ENCODE assay signal across 23 cellular contexts in genomic region chr19:5150331-5150901, GRCh38.
DNase-seq lines count a peak whose midpoint lies in the region; ATAC-seq and TF ChIP-seq lines count a peak whose summit lies in the region.
"Had no signal": no experiment of that assay in that cellular context is flagged by ENCODE, and none has a peak within 500 bp of the region (broad histone marks: within the 10 kb centered on the region; RNA-seq: fewer than 3 reads in every experiment).

No MANE protein-coding gene starts in this region.

- DNase-seq in activated effector memory CD4-positive, alpha-beta T cell treated with anti-CD3 and anti-CD28 coated beads, Interleukin-2, amount 50 U/mL, for 16 hours: peak; percentile 46
- no peak for DNase-seq in activated effector memory CD4-positive, alpha-beta T cell treated with Interleukin-2 at 50 U/mL for 16 hours
- DNase-seq in WERI-Rb-1: no peak
- peak; percentile 1 for DNase-seq in thoracic aorta (ENCODE audit: low spot score)
- no peak for DNase-seq in stomach
- no peak for DNase-seq in esophagus muscularis mucosa (ENCODE audit: extremely low spot score)
- DNase-seq: activated CD4-positive, alpha-beta T cell treated with anti-CD3 and anti-CD28 coated beads, Interleukin-2, amount 10 ng/mL, durations not matched to agents 7 days and 5 days; activated naive CD8-positive, alpha-beta T cell treated with anti-CD3 and anti-CD28 coated beads, Interleukin-2, amount 50 U/mL, for 24 hours; brain microvascular endothelial cell; CD4-positive, CD25-positive, alpha-beta regulatory T cell; mammary epithelial cell; MM.1S; NCI-H2029; NCI-H526 treated with DMSO at 0.1 percent for 48 hours; SIG-M5; stimulated activated naive CD4-positive, alpha-beta T cell; SW 1271; T1000 had no signal

- WGBS in stomach, 5 donors: 84 to 91% (median 87%) methylated on average over 19 to 26 of the region's 26 CpGs
- WGBS in esophagus muscularis mucosa: 88% methylated on average over 15 of the region's 26 CpGs

- H3K27ac ChIP-seq in WERI-Rb-1: peak overlapping the region; percentile 67
- no peak overlapping the region for H3K27ac ChIP-seq in thoracic aorta
- H3K27ac ChIP-seq in stomach: no peak overlapping the region
- H3K27ac ChIP-seq in esophagus muscularis mucosa (replicated peaks in 1 of 4): no peak overlapping the region
- H3K27ac ChIP-seq: brain microvascular endothelial cell, epithelial cell of prostate, KMS-11, neural progenitor cell had no signal

- H3K4me1 ChIP-seq in thoracic aorta (ENCODE audit: control insufficient read depth in 1 of 2, low read depth in 2 of 2): no peaks in the 10 kb centered on the region
- no peaks in the 10 kb centered on the region for H3K4me1 ChIP-seq in stomach
- no peaks in the 10 kb centered on the region for H3K4me1 ChIP-seq in esophagus muscularis mucosa

- H3K36me3 ChIP-seq in WERI-Rb-1 (peaks cover 15% of the 10 kb centered on the region), thoracic aorta (peaks cover 12% of the 10 kb centered on the region), stomach (peaks cover 22 to 82% (median 75%) of the 10 kb centered on the region in 4 donors), esophagus muscularis mucosa (peaks cover 47 to 72% (median 66%) of the 10 kb centered on the region in 4 donors)
- H3K36me3 ChIP-seq: neural progenitor cell had no signal

- intact Hi-C loops in stomach (cut with DNase I; ENCODE audit: low total_unique reads) (no loop called here), esophagus muscularis mucosa (cut with DNase I) (no loop called here)

- TF ChIP-seq POLR2A in stomach (IDR thresholded peaks at IDR 0.05) (no peak), esophagus muscularis mucosa (IDR thresholded peaks at IDR 0.05; ENCODE audit: low read depth) (no peak)

- no peak for ATAC-seq in thoracic aorta (ENCODE audit: insufficient number of reproducible peaks, low FRiP score, low read depth)
- no peak for ATAC-seq in HG02763 (IDR thresholded peaks at IDR 0.05; ENCODE audit: unreplicated experiment)
- ATAC-seq: activated naive CD8-positive, alpha-beta T cell treated with anti-CD3 and anti-CD28 coated beads, Interleukin-2, amount 50 U/mL, for 24 hours had no signal

- H3K4me3 ChIP-seq in WERI-Rb-1 (ENCODE audit: low read depth, low read length): no peak overlapping the region
- 0 out of 2 replicates have a peak overlapping the region, but pooled peaks have one; percentile 9 for H3K4me3 ChIP-seq in iPS-18c (ENCODE audit: insufficient read depth, low read depth, low read length)
- no peak overlapping the region for H3K4me3 ChIP-seq in thoracic aorta
- H3K4me3 ChIP-seq in stomach: no peak overlapping the region
- H3K4me3 ChIP-seq in esophagus muscularis mucosa: no peak overlapping the region
- H3K4me3 ChIP-seq: neural progenitor cell had no signal

- TF ChIP-seq EP300 in stomach (IDR thresholded peaks at IDR 0.05) (no peak), esophagus muscularis mucosa (IDR thresholded peaks at IDR 0.05) (no peak)

- H3K27me3 ChIP-seq in WERI-Rb-1 (ENCODE audit: insufficient read depth, low read depth, severe bottlenecking): no peaks in the 10 kb centered on the region
- H3K27me3 ChIP-seq in thoracic aorta (replicated peaks; ENCODE audit: insufficient read depth): no peaks in the 10 kb centered on the region
- no peaks in the 10 kb centered on the region for H3K27me3 ChIP-seq in stomach
- H3K27me3 ChIP-seq in esophagus muscularis mucosa: no peaks in the 10 kb centered on the region
- H3K27me3 ChIP-seq: brain microvascular endothelial cell, neural progenitor cell had no signal

- TF ChIP-seq CTCF in WERI-Rb-1 (IDR thresholded peaks at IDR 0.05; ENCODE audit: low read depth, low read length) (no peak), thoracic aorta (IDR thresholded peaks at IDR 0.05) (no peak), stomach (IDR thresholded peaks at IDR 0.05) (no peak), esophagus muscularis mucosa (IDR thresholded peaks at IDR 0.05) (no peak)

- H3K9me3 ChIP-seq in WERI-Rb-1 (ENCODE audit: severe bottlenecking) (no peaks in the 10 kb centered on the region), iPS-18c (ENCODE audit: control insufficient read depth, insufficient read depth, low read length) (peaks cover 3% of the 10 kb centered on the region), thoracic aorta (no peaks in the 10 kb centered on the region), stomach (no peaks in the 10 kb centered on the region), esophagus muscularis mucosa (no peaks in the 10 kb centered on the region)

Comparison
In these comparisons a context has a peak if more than half of its experiments do, and no peak if none do; other contexts are left out.
1. DNase-seq: peak in activated effector memory CD4-positive, alpha-beta T cell treated with anti-CD3 and anti-CD28 coated beads, Interleukin-2, amount 50 U/mL, for 16 hours (single experiment) and thoracic aorta (single experiment); none in activated effector memory CD4-positive, alpha-beta T cell treated with Interleukin-2 at 50 U/mL for 16 hours (single experiment), WERI-Rb-1 (single experiment), stomach (single experiment) and esophagus muscularis mucosa (single experiment).